ENCODE assay signal across 9 cellular contexts in genomic region chr12:92444763-92445162, GRCh38.
DNase-seq lines count a peak whose midpoint lies in the region; ATAC-seq and TF ChIP-seq lines count a peak whose summit lies in the region.
"Had no signal": no experiment of that assay in that cellular context is flagged by ENCODE, and none has a peak within 500 bp of the region (broad histone marks: within the 10 kb centered on the region; RNA-seq: fewer than 3 reads in every experiment).

No MANE protein-coding gene starts in this region.

- H3K4me3 Mint-ChIP-seq in activated B cell treated with CpG ODN at 0.5 μM for 24 hours, result peak overlapping the region; percentile 67

- DNase-seq in activated B cell treated with CpG ODN at 0.5 μM for 24 hours (peak; percentile 49), NCI-H1092 (lab: John Stamatoyannopoulos, UW) (no peak), smooth muscle cell (lab: John Stamatoyannopoulos, UW; ENCODE audit: unreplicated experiment) (no peak), dedifferentiated amniotic fluid mesenchymal stem cell (ENCODE audit: extremely low spot score) (no peak)
- DNase-seq in stimulated activated CD4-positive, alpha-beta T cell treated with anti-CD3 and anti-CD28 coated beads, Interleukin-1b, Interleukin-23, amount 100 ng/mL, for 48 hours, result no peak
- DNase-seq: SJCRH30 had no signal

- 93% methylated on average over 9 of the region's 9 CpGs for WGBS in smooth muscle cell (ENCODE audit: low lambda C conversion rate)

- H3K27me3 Mint-ChIP-seq in activated B cell treated with CpG ODN at 0.5 μM for 24 hours, result no peaks in the 10 kb centered on the region

- H3K27me3 ChIP-seq in subcutaneous abdominal adipose tissue (ENCODE audit: control insufficient read depth in 5 of 5, insufficient read depth in 4 of 5, low read length in 5 of 5) (no peaks in the 10 kb centered on the region), smooth muscle cell (ENCODE audit: low read depth) (no peaks in the 10 kb centered on the region)
- H3K27me3 ChIP-seq: SJCRH30 had no signal

- H3K4me1 ChIP-seq in subcutaneous abdominal adipose tissue (ENCODE audit: control insufficient read depth in 5 of 5, insufficient read depth in 5 of 5, low read length in 5 of 5) (peaks cover 8 to 29% (median 22%) of the 10 kb centered on the region in 5 donors), smooth muscle cell (ENCODE audit: low read depth) (no peaks in the 10 kb centered on the region)

- H3K36me3 ChIP-seq in subcutaneous abdominal adipose tissue (ENCODE audit: control insufficient read depth in 5 of 5, insufficient read depth in 5 of 5, low read length in 5 of 5) (no peaks in the 10 kb centered on the region), smooth muscle cell (ENCODE audit: low read depth) (no peaks in the 10 kb centered on the region)
- H3K36me3 ChIP-seq: SJCRH30 had no signal

- POLR2A ChIA-PET in activated B cell treated with CpG ODN at 0.5 μM for 24 hours (lab: Charles Lee), result interaction anchor here (0.7 to 11.9 kb wide), 40 partner anchors 8 to 1063 kb away, joined by 3 to 537 read pairs (median 9); partner anchors contain the start of gene BTG1

- H3K9me3 ChIP-seq in subcutaneous abdominal adipose tissue (ENCODE audit: control insufficient read depth in 5 of 5, low read length in 5 of 5) (no peaks in the 10 kb centered on the region), smooth muscle cell (replicated peaks; ENCODE audit: low read depth) (no peaks in the 10 kb centered on the region)
- H3K9me3 ChIP-seq: SJCRH30 had no signal

- no peaks in the 10 kb centered on the region for H3K79me2 ChIP-seq in smooth muscle cell (ENCODE audit: low read depth)

- peaks cover 27% of the 10 kb centered on the region for H3K36me3 Mint-ChIP-seq in activated B cell treated with CpG ODN at 0.5 μM for 24 hours (ENCODE audit: low read depth)

- H3K4me3 ChIP-seq in subcutaneous abdominal adipose tissue (ENCODE audit: low read depth in 1 of 5, low read length in 5 of 5) (no peak overlapping the region), smooth muscle cell (no peak overlapping the region)
- H3K4me3 ChIP-seq: SJCRH30 had no signal

- intact Hi-C loops in activated B cell treated with CpG ODN at 0.5 μM for 24 hours (cut with micrococcal nuclease), result loop anchor here (1.0 kb wide), 16 partner anchors 12 to 409 kb away; no protein-coding TSS in a partner anchor

- peaks cover 98% of the 10 kb centered on the region for H3K4me1 Mint-ChIP-seq in activated B cell treated with CpG ODN at 0.5 μM for 24 hours

- ATAC-seq in GM19397 (IDR thresholded peaks at IDR 0.05; ENCODE audit: unreplicated experiment) (peak; percentile 38), HG03095 (IDR thresholded peaks at IDR 0.05; ENCODE audit: unreplicated experiment) (peak; percentile 32), activated B cell treated with CpG ODN at 0.5 μM for 24 hours (ENCODE audit: low read depth) (peak; percentile 69)

- peak overlapping the region; percentile 97 for H3K27ac Mint-ChIP-seq in activated B cell treated with CpG ODN at 0.5 μM for 24 hours

- H3K4me2 ChIP-seq in smooth muscle cell, result no peak overlapping the region

- H2AFZ ChIP-seq in smooth muscle cell (ENCODE audit: low read depth), result no peak overlapping the region

- H3F3A ChIP-seq in smooth muscle cell (ENCODE audit: low read depth), result no peaks in the 10 kb centered on the region

- TF ChIP-seq CTCF in activated B cell treated with CpG ODN at 0.5 μM for 24 hours (IDR thresholded peaks at IDR 0.05) (no peak), smooth muscle cell (IDR thresholded peaks at IDR 0.05; ENCODE audit: borderline replicate concordance, insufficient read depth, poor library complexity, severe bottlenecking) (no peak)

- H3K27ac ChIP-seq in subcutaneous abdominal adipose tissue (ENCODE audit: low read depth, low read length), result peak overlapping the region; percentile 31
- no peak overlapping the region for H3K27ac ChIP-seq in smooth muscle cell (ENCODE audit: low read depth)
- H3K27ac ChIP-seq: SJCRH30 had no signal

- H3K9me3 Mint-ChIP-seq in activated B cell treated with CpG ODN at 0.5 μM for 24 hours, result peaks cover 8% of the 10 kb centered on the region

- H4K20me1 ChIP-seq in smooth muscle cell (ENCODE audit: low read depth), result no peaks in the 10 kb centered on the region

- CTCF ChIA-PET in activated B cell treated with CpG ODN at 0.5 μM for 24 hours (lab: Charles Lee), result interaction anchor here (0.5 to 3.4 kb wide), 18 partner anchors 14 to 1063 kb away, joined by 3 to 37 read pairs (median 5); partner anchors contain the start of gene BTG1

- no peak overlapping the region for H3K9ac ChIP-seq in subcutaneous abdominal adipose tissue (ENCODE audit: low read length in 5 of 5)
- no peak overlapping the region for H3K9ac ChIP-seq in smooth muscle cell (ENCODE audit: low read depth)
